ENCODE assay signal across 1 cellular context in genomic region chr19:5349041-5349440, GRCh38.
TF ChIP-seq lines count a peak whose summit lies in the region.

No MANE protein-coding gene starts in this region.

TF ChIP-seq in H1, 55 proteins besides CTCF, POLR2A, EP300 and RAD21:
- TF ChIP-seq TAF1 (IDR thresholded peaks at IDR 0.05; ENCODE audit: low read depth, low read length) (no peak), SIN3A (conservative IDR thresholded peaks at IDR 0.05 in 1 of 2, IDR thresholded peaks at IDR 0.05 in 1 of 2; ENCODE audit: low read depth in 1 of 2, low read length in 2 of 2) (peak; percentile 66 to 68; a peak in 2 of 4 replicates), MAX (IDR thresholded peaks at IDR 0.05) (peak; percentile 57), SIRT6 (IDR thresholded peaks at IDR 0.05; ENCODE audit: low read length) (no peak)
